ENCODE assay signal across 1 cellular context in the genomic region with DNA sequence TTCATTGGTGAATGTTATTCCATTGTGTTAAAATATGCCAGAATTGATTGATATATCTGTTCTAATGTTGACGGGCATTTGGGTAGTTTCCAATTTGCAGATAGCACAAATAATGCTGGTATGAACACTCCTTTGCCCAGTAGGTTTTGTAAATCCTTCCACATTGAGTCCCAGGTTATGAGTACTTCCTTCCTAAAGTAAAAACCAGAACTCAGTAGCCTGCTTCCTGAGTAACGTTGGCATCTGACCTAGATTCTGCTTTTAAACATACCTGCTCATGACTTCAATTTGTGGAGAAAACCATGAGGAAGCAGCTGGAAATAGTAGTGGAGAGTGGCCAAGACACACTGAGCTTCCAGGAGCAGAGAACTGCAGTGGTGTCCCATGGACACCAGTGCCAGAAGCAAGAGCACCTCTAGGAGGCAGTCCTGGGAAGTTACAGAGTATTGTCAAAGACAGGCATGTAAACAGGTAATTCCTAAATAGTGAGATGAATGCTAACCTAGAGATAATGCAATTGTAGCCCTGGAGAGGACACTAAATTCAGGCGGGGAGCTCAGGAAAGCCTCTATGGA.
TF ChIP-seq lines count a peak whose summit lies in the region.

No MANE protein-coding gene starts in this region.

TF ChIP-seq in endothelial cell of umbilical vein, 7 proteins besides CTCF, POLR2A, EP300 and RAD21:
- TF ChIP-seq, protein P1, sequence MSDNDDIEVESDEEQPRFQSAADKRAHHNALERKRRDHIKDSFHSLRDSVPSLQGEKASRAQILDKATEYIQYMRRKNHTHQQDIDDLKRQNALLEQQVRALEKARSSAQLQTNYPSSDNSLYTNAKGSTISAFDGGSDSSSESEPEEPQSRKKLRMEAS (IDR thresholded peaks at IDR 0.05; ENCODE audit: insufficient read depth, insufficient read length), result no peak
- no peak for TF ChIP-seq POLR2AphosphoS5 (IDR thresholded peaks at IDR 0.05; ENCODE audit: insufficient read depth, low read depth, low read length)
- no peak for TF ChIP-seq EZH2 (IDR thresholded peaks at IDR 0.05; ENCODE audit: borderline replicate concordance, low read depth, low read length, severe bottlenecking)
- TF ChIP-seq JUN (IDR thresholded peaks at IDR 0.05; ENCODE audit: borderline replicate concordance, insufficient read depth, insufficient read length, low read depth), result no peak
- no peak for TF ChIP-seq FOS (IDR thresholded peaks at IDR 0.05; ENCODE audit: borderline replicate concordance, insufficient read depth, low read length)
- no peak for TF ChIP-seq GATA2 (IDR thresholded peaks at IDR 0.05; ENCODE audit: insufficient read depth, insufficient read length, low read depth, low read length)
- no peak for TF ChIP-seq MYC (IDR thresholded peaks at IDR 0.05; ENCODE audit: low read depth, low read length)
TF ChIP-seq in endothelial cell of umbilical vein: peak in this region for 0.
